16 cellular contexts compared by ENCODE assay signal in the genomic region with DNA sequence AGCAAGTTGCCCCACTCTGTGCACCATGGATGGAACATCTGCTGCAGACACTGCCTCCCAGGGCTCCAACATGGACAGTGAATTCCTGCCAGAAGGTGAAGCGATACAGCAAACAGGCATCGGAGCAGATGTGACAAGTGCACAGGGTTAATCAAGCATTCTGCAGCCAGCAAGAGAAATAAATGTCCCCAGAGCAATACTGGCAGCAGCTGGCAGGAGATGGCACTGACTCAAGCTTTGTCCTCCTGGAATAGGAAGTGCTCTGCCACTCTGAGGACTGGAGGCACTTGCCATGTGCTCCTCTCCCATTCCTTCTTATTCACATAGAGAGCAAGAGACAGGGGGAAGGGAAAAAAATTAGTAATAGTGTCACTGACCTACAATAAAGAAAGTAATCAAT.
DNase-seq lines count a peak whose midpoint lies in the region; ATAC-seq lines count a peak whose summit lies in the region.
"Had no signal": no experiment of that assay in that cellular context is flagged by ENCODE, and none has a peak within 500 bp of the region (broad histone marks: within the 10 kb centered on the region; RNA-seq: fewer than 3 reads in every experiment).

No MANE protein-coding gene starts in this region.

- WGBS in aorta, 2 donors, result 74 to 90% methylated on average over 2 of the region's 2 CpGs

- no peak overlapping the region for H3K27ac ChIP-seq in aorta (ENCODE audit: low read depth in 1 of 2, low read length in 2 of 2)
- H3K27ac ChIP-seq: BLaER1, KMS-11 had no signal

- no peaks in the 10 kb centered on the region for H3K27me3 ChIP-seq in aorta (ENCODE audit: control insufficient read depth in 1 of 2, insufficient read depth in 2 of 2, low read length in 1 of 2)
- H3K27me3 ChIP-seq: BLaER1 had no signal

- H3K4me1 ChIP-seq in aorta (ENCODE audit: control insufficient read depth in 1 of 2, insufficient read depth in 2 of 2, low read length in 2 of 2), result no peaks in the 10 kb centered on the region
- H3K4me1 ChIP-seq: BLaER1 had no signal

- intact Hi-C loops in left ventricle myocardium superior (cut with micrococcal nuclease) (no loop called here), aorta (cut with DNase I) (no loop called here)

- no peaks in the 10 kb centered on the region for H3K36me3 ChIP-seq in aorta (ENCODE audit: control insufficient read depth in 1 of 2, insufficient read depth in 2 of 2, low read length in 1 of 2)
- H3K36me3 ChIP-seq: BLaER1 had no signal

- DNase-seq in NCI-H1092 treated with DMSO at 0.1 percent for 48 hours (lab: John Stamatoyannopoulos, UW) (peak; percentile 20), NCI-H1092 (lab: John Stamatoyannopoulos, UW) (no peak), DMS 273 (lab: John Stamatoyannopoulos, UW; ENCODE audit: unreplicated experiment) (peak; percentile 83), NCI-H446 treated with DMSO at 0.1 percent for 48 hours (lab: John Stamatoyannopoulos, UW) (peak; percentile 59), left ventricle myocardium superior (no peak), SHP77 treated with DMSO at 0.1 percent for 48 hours (lab: John Stamatoyannopoulos, UW) (no peak), aorta (no peak)
- DNase-seq: CD8-positive, alpha-beta memory T cell; NCI-H1048; NCI-H1930; NCI-H510A treated with DMSO at 0.1 percent for 48 hours; NK-92 treated with Interleukin-12 subunit alpha and Interleukin-12 subunit beta, amount 100 ng/mL, for 24 hours; SW 1271 had no signal

- H3K4me3 ChIP-seq in aorta (ENCODE audit: low read length in 2 of 2), result no peak overlapping the region
- H3K4me3 ChIP-seq: BLaER1 had no signal

- ATAC-seq in left ventricle myocardium superior (peak; percentile 18), HG02588 (IDR thresholded peaks at IDR 0.05; ENCODE audit: unreplicated experiment) (no peak), aorta (ENCODE audit: low FRiP score) (no peak)

- H3K9me3 ChIP-seq in aorta (ENCODE audit: control insufficient read depth, low read length), result peaks cover 3% of the 10 kb centered on the region
- H3K9me3 ChIP-seq: BLaER1 had no signal

Comparison
In these comparisons a context has a peak if more than half of its experiments do, and no peak if none do; other contexts are left out.
1. DNase-seq: peak in NCI-H1092 treated with DMSO at 0.1 percent for 48 hours (single experiment), DMS 273 (single experiment) and NCI-H446 treated with DMSO at 0.1 percent for 48 hours (single experiment); none in NCI-H1092 (single experiment), left ventricle myocardium superior (single experiment), SHP77 treated with DMSO at 0.1 percent for 48 hours (single experiment) and aorta (0 of 2).